In genomic region chr10:51711519-51711891, GRCh38 we compare ENCODE assay signal across 21 cellular contexts.
"Had no signal": no experiment of that assay in that cellular context is flagged by ENCODE, and none has a peak within 500 bp of the region (broad histone marks: within the 10 kb centered on the region; RNA-seq: fewer than 3 reads in every experiment).

No MANE protein-coding gene starts in this region.

- H3K4me3 ChIP-seq: left lung, lung, pancreas, thyroid gland, uterus had no signal

- H3K9me3 Mint-ChIP-seq: activated B cell treated with CpG ODN at 0.5 μM for 24 hours; activated CD8-positive, alpha-beta T cell treated with anti-CD3 and anti-CD28 coated beads for 36 hours; activated T-helper 17 cell treated with anti-CD3 and anti-CD28 coated beads, Interleukin-2, amount 50 U/mL, for 72 hours; brain; natural killer cell had no signal

- H3K27me3 Mint-ChIP-seq: activated CD8-positive, alpha-beta memory T cell treated with anti-CD3 and anti-CD28 coated beads, Interleukin-2, amount 10 ng/mL, durations not matched to agents 7 days and 5 days; activated T-helper 17 cell treated with anti-CD3 and anti-CD28 coated beads, Interleukin-2, amount 50 U/mL, for 72 hours; brain had no signal

- H3K36me3 ChIP-seq: left lung, neutrophil, pancreas, thyroid gland, uterus had no signal

- H3K4me1 ChIP-seq: left lung, pancreas, thyroid gland, uterus had no signal

- H3K9me2 ChIP-seq: SK-N-SH had no signal

- H3K27ac Mint-ChIP-seq: activated B cell treated with CpG ODN at 0.5 μM for 24 hours; activated CD8-positive, alpha-beta memory T cell treated with anti-CD3 and anti-CD28 coated beads, Interleukin-2, amount 10 ng/mL, durations not matched to agents 7 days and 5 days; activated CD8-positive, alpha-beta T cell treated with anti-CD3 and anti-CD28 coated beads for 36 hours; activated T-helper 17 cell treated with anti-CD3 and anti-CD28 coated beads, Interleukin-2, amount 50 U/mL, for 72 hours; natural killer cell had no signal

- H3K27ac ChIP-seq: left lung, neutrophil, pancreas, thyroid gland, uterus had no signal

- DNase-seq: activated B cell treated with CpG ODN at 0.5 μM for 24 hours; activated CD4-positive, alpha-beta T cell treated with anti-CD3 and anti-CD28 coated beads for 4 hours; activated CD8-positive, alpha-beta memory T cell treated with anti-CD3 and anti-CD28 coated beads, Interleukin-2, amount 10 ng/mL, durations not matched to agents 7 days and 5 days; activated CD8-positive, alpha-beta T cell treated with anti-CD3 and anti-CD28 coated beads for 36 hours; activated naive CD4-positive, alpha-beta T cell; erythroblast; hippocampal formation; kidney glomerular epithelial cell; left lung; midbrain; natural killer cell; pancreas; SK-N-SH; stimulated activated CD4-positive, alpha-beta T cell treated with anti-CD3 and anti-CD28 coated beads, Interleukin-4, amount 100 ng/mL, for 4 hours; stimulated activated naive CD8-positive, alpha-beta T cell treated with anti-CD3 and anti-CD28 coated beads, Interleukin-15, Interleukin-2, amounts not matched to agents 100 U/mL and 50 U/mL, for 24 hours; thyroid gland; uterus had no signal

- H3K4me3 Mint-ChIP-seq: activated B cell treated with CpG ODN at 0.5 μM for 24 hours; activated CD8-positive, alpha-beta memory T cell treated with anti-CD3 and anti-CD28 coated beads, Interleukin-2, amount 10 ng/mL, durations not matched to agents 7 days and 5 days; activated CD8-positive, alpha-beta T cell treated with anti-CD3 and anti-CD28 coated beads for 36 hours; activated T-helper 17 cell treated with anti-CD3 and anti-CD28 coated beads, Interleukin-2, amount 50 U/mL, for 72 hours; brain; natural killer cell had no signal

- H3K27me3 ChIP-seq: left lung, neutrophil, pancreas, thyroid gland, uterus had no signal

- H3K9me3 ChIP-seq: left lung, neutrophil, pancreas, SK-N-SH, thyroid gland, uterus had no signal

- H3K4me2 ChIP-seq: SK-N-SH had no signal

- H3K4me1 Mint-ChIP-seq: activated B cell treated with CpG ODN at 0.5 μM for 24 hours, brain had no signal

- H3K36me3 Mint-ChIP-seq: brain, natural killer cell had no signal
